1 cellular context compared by ENCODE assay signal in genomic region chr15:85707519-85708338, GRCh38.
TF ChIP-seq lines count a peak whose summit lies in the region.

No MANE protein-coding gene starts in this region.

TF ChIP-seq in HepG2, 621 proteins besides CTCF, POLR2A, EP300 and RAD21 (continued from another document):
- peak; percentile 55; the same call in 1 of the 2 replicates for TF ChIP-seq HMGXB3 (CRISPR knock-in tag; IDR thresholded peaks at IDR 0.05; ENCODE audit: borderline replicate concordance)
- TF ChIP-seq ARID5B (CRISPR knock-in tag; IDR thresholded peaks at IDR 0.05), result peak; percentile 98
- peak; percentile 82 for TF ChIP-seq POGZ (CRISPR knock-in tag; IDR thresholded peaks at IDR 0.05)
- no peak for TF ChIP-seq E2F5 (CRISPR knock-in tag; conservative IDR thresholded peaks at IDR 0.05)
- no peak for TF ChIP-seq ZNF160 (CRISPR knock-in tag; IDR thresholded peaks at IDR 0.05)
- TF ChIP-seq ZNF768 (CRISPR knock-in tag; IDR thresholded peaks at IDR 0.05), result no peak
- TF ChIP-seq ZSCAN9 (CRISPR knock-in tag; IDR thresholded peaks at IDR 0.05; ENCODE audit: borderline replicate concordance), result peak; percentile 61; the same call in 1 of the 2 replicates
- no peak; the same call in 1 of the 2 replicates for TF ChIP-seq GABPB1 (CRISPR knock-in tag; IDR thresholded peaks at IDR 0.05)
- peak; percentile 40 for TF ChIP-seq XRCC5 (optimal IDR thresholded peaks at IDR 0.05; ENCODE audit: low read length)
- TF ChIP-seq YEATS4 (CRISPR knock-in tag; IDR thresholded peaks at IDR 0.05; ENCODE audit: borderline replicate concordance), result peak; percentile 65; the same call in 1 of the 2 replicates
- TF ChIP-seq ZNF562 (CRISPR knock-in tag; IDR thresholded peaks at IDR 0.05; ENCODE audit: borderline replicate concordance), result no peak
- peak; percentile 53 for TF ChIP-seq NR2F6 (IDR thresholded peaks at IDR 0.05)
- peak; percentile 92 for TF ChIP-seq NR2F6 (CRISPR knock-in tag; IDR thresholded peaks at IDR 0.05)
- peak; percentile 48; the same call in 1 of the 2 replicates for TF ChIP-seq GATA4 (IDR thresholded peaks at IDR 0.05; ENCODE audit: borderline replicate concordance, low read depth)
- no peak for TF ChIP-seq ELF4 (CRISPR knock-in tag; IDR thresholded peaks at IDR 0.05; ENCODE audit: borderline replicate concordance)
- peak; percentile 85; the same call in 1 of the 2 replicates for TF ChIP-seq ZBTB20 (CRISPR knock-in tag; IDR thresholded peaks at IDR 0.05; ENCODE audit: borderline replicate concordance, low read depth)
- TF ChIP-seq SOX6 (IDR thresholded peaks at IDR 0.05), result no peak
- peak; percentile 92 for TF ChIP-seq SOX6 (CRISPR knock-in tag; IDR thresholded peaks at IDR 0.05)
- no peak for TF ChIP-seq ZZZ3 (CRISPR knock-in tag; IDR thresholded peaks at IDR 0.05; ENCODE audit: borderline replicate concordance)
- peak; percentile 91 for TF ChIP-seq RARA (CRISPR knock-in tag; IDR thresholded peaks at IDR 0.05)
- peak; percentile 71 for TF ChIP-seq USF2 (IDR thresholded peaks at IDR 0.05; ENCODE audit: low read depth, low read length)
- peak; percentile 68; the same call in 1 of the 2 replicates for TF ChIP-seq USF2 (CRISPR knock-in tag; IDR thresholded peaks at IDR 0.05; ENCODE audit: borderline replicate concordance)
- TF ChIP-seq TBX2 (CRISPR knock-in tag; IDR thresholded peaks at IDR 0.05; ENCODE audit: borderline replicate concordance), result peak; percentile 66; the same call in 1 of the 2 replicates
- TF ChIP-seq SMAD3 (CRISPR knock-in tag; IDR thresholded peaks at IDR 0.05), result peak; percentile 73; the same call in 1 of the 2 replicates
- peak; percentile 71; the same call in 1 of the 3 replicates for TF ChIP-seq MXI1 (IDR thresholded peaks at IDR 0.05; ENCODE audit: borderline replicate concordance, low read depth, low read length)
- TF ChIP-seq NFIC (IDR thresholded peaks at IDR 0.05; ENCODE audit: low read length), result peak; percentile 60; the same call in 1 of the 2 replicates
- TF ChIP-seq FOXP4 (CRISPR knock-in tag; IDR thresholded peaks at IDR 0.05), result peak; percentile 81
- TF ChIP-seq SIX1 (CRISPR knock-in tag; IDR thresholded peaks at IDR 0.05; ENCODE audit: borderline replicate concordance), result peak; percentile 58; the same call in 1 of the 2 replicates
- 0 out of 2 replicates have a peak, but pooled peaks have one; percentile 36 for TF ChIP-seq SNAI1 (CRISPR knock-in tag; IDR thresholded peaks at IDR 0.05; ENCODE audit: borderline replicate concordance)
- peak; percentile 34; the same call in 1 of the 2 replicates for TF ChIP-seq CEBPB (IDR thresholded peaks at IDR 0.05; ENCODE audit: borderline replicate concordance, low read depth, low read length)
- TF ChIP-seq CSRNP1 (CRISPR knock-in tag; IDR thresholded peaks at IDR 0.05), result no peak
- TF ChIP-seq DPF2 (CRISPR knock-in tag; IDR thresholded peaks at IDR 0.05; ENCODE audit: borderline replicate concordance, low read depth), result peak; percentile 84
- TF ChIP-seq GZF1 (CRISPR knock-in tag; IDR thresholded peaks at IDR 0.05), result no peak
- TF ChIP-seq PBX3 (CRISPR knock-in tag; IDR thresholded peaks at IDR 0.05; ENCODE audit: borderline replicate concordance), result no peak
- TF ChIP-seq ISL2 (CRISPR knock-in tag; IDR thresholded peaks at IDR 0.05), result peak; percentile 90
- no peak for TF ChIP-seq HNF1A (IDR thresholded peaks at IDR 0.05; ENCODE audit: low read depth)
- peak; percentile 19; the same call in 1 of the 2 replicates for TF ChIP-seq HNF1A (CRISPR knock-in tag; IDR thresholded peaks at IDR 0.05; ENCODE audit: borderline replicate concordance)
TF ChIP-seq in HepG2: peak in this region for 147.
